Comparison of ENCODE assay signal across 8 cellular contexts in the genomic region with DNA sequence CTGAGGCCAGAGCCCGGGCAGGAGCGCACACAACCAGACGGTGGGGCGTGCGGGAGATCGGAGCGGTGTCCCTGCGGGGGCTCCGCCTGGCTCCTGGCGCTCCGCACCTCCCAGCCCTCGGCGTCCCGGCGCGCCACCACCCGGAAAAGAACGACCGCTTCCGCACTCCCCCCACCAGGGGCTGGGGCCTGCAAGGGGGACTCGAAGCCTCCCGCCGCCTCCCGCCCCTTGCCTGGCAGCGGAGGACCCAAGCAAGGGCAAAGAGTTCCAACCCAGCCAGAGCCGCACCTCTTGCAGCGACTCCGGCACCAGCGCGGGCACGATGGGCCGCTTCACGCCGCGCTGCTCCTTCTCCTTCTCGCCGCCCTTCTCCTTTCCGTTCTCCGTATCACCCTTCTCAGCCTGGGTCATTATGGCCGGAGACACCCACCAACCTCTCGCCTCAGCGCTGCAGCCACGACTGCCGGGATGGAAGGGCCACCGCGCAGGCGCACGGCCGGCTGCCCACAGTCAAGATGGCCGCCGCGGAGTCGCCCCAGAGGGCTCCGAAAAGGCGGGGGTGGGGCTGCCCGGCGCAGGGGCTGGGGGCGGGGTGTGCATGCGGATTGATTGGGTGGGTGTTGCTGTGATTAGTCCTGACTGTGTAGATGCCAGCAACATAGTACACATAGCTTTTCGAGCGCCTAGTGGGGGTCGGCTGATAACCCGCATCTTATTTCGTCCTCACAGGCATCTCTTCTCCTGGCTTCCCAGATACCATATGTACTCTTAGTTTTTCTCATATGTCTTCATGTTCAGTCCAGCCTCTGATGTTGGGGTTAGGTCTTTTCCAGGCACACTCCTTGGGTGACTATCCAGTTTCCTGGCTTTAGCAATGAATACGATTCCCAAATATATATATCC. TPM values are rescaled to one million over a fixed set of nuclear protein-coding genes. Genes with fewer than 3 reads are reported as not detected.
DNase-seq lines count a peak whose midpoint lies in the region; ATAC-seq and TF ChIP-seq lines count a peak whose summit lies in the region.

TSS of gene ACTR8 (minus strand) at position 462 of the 903 bp plus-strand sequence. CDS start at position 411, 51 bp downstream.

- no CpG with 5 or more reads among the region's 65 CpGs for WGBS in trophoblast cell (ENCODE audit: extremely low coverage, insufficient coverage, insufficient read length)
- 1% methylated on average over 38 to 59 of the region's 65 CpGs for WGBS in tibial nerve, 2 donors

- peak within 1 kb of the TSS; percentile 92 for H2BK5ac ChIP-seq in trophoblast cell (ENCODE audit: low read depth, low read length, poor library complexity)

- peak within 1 kb of the TSS; percentile 93 for H2AFZ ChIP-seq in trophoblast cell (ENCODE audit: insufficient read depth, low read length, poor library complexity)

- H3K4ac ChIP-seq in trophoblast cell (ENCODE audit: low read depth, low read length) = peak within 1 kb of the TSS; percentile 89

- peak within 1 kb of the TSS; percentile 86 for H4K91ac ChIP-seq in trophoblast cell (ENCODE audit: low read depth, low read length)

- H2BK120ac ChIP-seq in trophoblast cell (ENCODE audit: insufficient read depth, low read length, poor library complexity) = peak within 1 kb of the TSS; percentile 59

- peak within 1 kb of the TSS; percentile 89 for H3K4me2 ChIP-seq in trophoblast cell (ENCODE audit: low read length)

- H3K36me3 ChIP-seq in trophoblast cell (ENCODE audit: control insufficient read depth in 1 of 2, insufficient read depth in 2 of 2, low read length in 2 of 2) (peaks cover 10 to 23% of the 10 kb centered on the region in 2 experiments), tibial nerve (peaks cover 0 to 64% (median 12%) of the 10 kb centered on the region in 3 donors)

- H3K27ac ChIP-seq in trophoblast cell (ENCODE audit: low read depth, low read length) (peak within 1 kb of the TSS; percentile 93), tibial nerve (peak within 1 kb of the TSS; percentile 61 to 94 (median 86))

- DNase-seq in GM10266 (ENCODE audit: extremely low spot score) (peak; percentile 91), HEK293T (ENCODE audit: extremely low spot score) (peak; percentile 91), NAMALWA (ENCODE audit: low spot score) (peak; percentile 72), SW480 (ENCODE audit: low spot score) (peak; percentile 81), cardiac septum (ENCODE audit: low spot score) (peak; percentile 95), trophoblast cell (peak; percentile 70 to 84), tibial nerve (ENCODE audit: low spot score in 2 of 2) (peak; percentile 54 to 68)
- peak; percentile 88 for DNase-seq in activated naive CD8-positive, alpha-beta T cell treated with anti-CD3 and anti-CD28 coated beads, Interleukin-2, amount 50 U/mL, for 24 hours

- H3K9me3 ChIP-seq in trophoblast cell (ENCODE audit: insufficient read depth, low read depth, low read length) = no peaks in the 10 kb centered on the region
- no peaks in the 10 kb centered on the region for H3K9me3 ChIP-seq in tibial nerve

- peak; percentile 61 to 92 for TF ChIP-seq EP300 in tibial nerve (IDR thresholded peaks at IDR 0.05)

- no peak for TF ChIP-seq CTCF in GM10266 (IDR thresholded peaks at IDR 0.05; ENCODE audit: control insufficient read depth, insufficient read depth, low read depth, missing control alignments)
- TF ChIP-seq CTCF in tibial nerve (IDR thresholded peaks at IDR 0.05) = peak in 2 of 5 experiments; percentile 41 to 46

- peaks cover 27% of the 10 kb centered on the region for H3K36me3 Mint-ChIP-seq in activated naive CD8-positive, alpha-beta T cell treated with anti-CD3 and anti-CD28 coated beads, Interleukin-2, amount 50 U/mL, for 24 hours (ENCODE audit: low read depth)

- peak; percentile 23 to 53 for TF ChIP-seq POLR2A in tibial nerve (IDR thresholded peaks at IDR 0.05)

- no peaks in the 10 kb centered on the region for H3K27me3 Mint-ChIP-seq in activated naive CD8-positive, alpha-beta T cell treated with anti-CD3 and anti-CD28 coated beads, Interleukin-2, amount 50 U/mL, for 24 hours

- H4K12ac ChIP-seq in trophoblast cell (ENCODE audit: low read depth, low read length) = peak within 1 kb of the TSS; percentile 96

- H3K23ac ChIP-seq in trophoblast cell (ENCODE audit: low read length) = no peak within 1 kb of the TSS

- CTCF ChIA-PET in HEK293T (lab: Yijun Ruan, JAX) = no interaction called here

- peak within 1 kb of the TSS; percentile 95 for H3K14ac ChIP-seq in trophoblast cell (ENCODE audit: low read length)

- H3K4me1 ChIP-seq in trophoblast cell (ENCODE audit: control insufficient read depth in 1 of 2, insufficient read depth in 2 of 2, low read length in 2 of 2) (peaks cover 5 to 9% of the 10 kb centered on the region in 2 experiments), tibial nerve (peaks cover 0 to 15% (median 11%) of the 10 kb centered on the region in 4 donors)

- intact Hi-C loops in cardiac septum (cut with DNase I) = loop anchor here (1.0 to 5.0 kb wide), 2 partner anchors 9 to 535 kb away; partner anchors contain the start of genes DCP1A and SELENOK

- H3K4me3 Mint-ChIP-seq in activated naive CD8-positive, alpha-beta T cell treated with anti-CD3 and anti-CD28 coated beads, Interleukin-2, amount 50 U/mL, for 24 hours = peak within 1 kb of the TSS; percentile 99

- H2BK12ac ChIP-seq in trophoblast cell (ENCODE audit: low read length) = no peak within 1 kb of the TSS

- H3K79me1 ChIP-seq in trophoblast cell (ENCODE audit: low read length) = peaks cover 6% of the 10 kb centered on the region

- H2AK5ac ChIP-seq in trophoblast cell (ENCODE audit: low read length) = no peak within 1 kb of the TSS

- no peaks in the 10 kb centered on the region for H3K9me3 Mint-ChIP-seq in activated naive CD8-positive, alpha-beta T cell treated with anti-CD3 and anti-CD28 coated beads, Interleukin-2, amount 50 U/mL, for 24 hours

- POLR2A ChIA-PET in HEK293T (lab: Yijun Ruan, JAX) = interaction anchor here (0.5 to 3.4 kb wide), 2 partner anchors 9 to 36 kb away, joined by 3 to 17 read pairs; partner anchors contain the start of gene SELENOK

- peak within 1 kb of the TSS; percentile 98 for H3K18ac ChIP-seq in trophoblast cell (ENCODE audit: low read length)

- peak; percentile 90 for ATAC-seq in activated naive CD8-positive, alpha-beta T cell treated with anti-CD3 and anti-CD28 coated beads, Interleukin-2, amount 50 U/mL, for 24 hours

- peak within 1 kb of the TSS; percentile 92 for H3K4me3 ChIP-seq in trophoblast cell (ENCODE audit: low read depth, low read length)
- H3K4me3 ChIP-seq in tibial nerve = peak within 1 kb of the TSS; percentile 65 to 97 (median 89)

- peak within 1 kb of the TSS; percentile 93 for H3K9ac ChIP-seq in trophoblast cell (ENCODE audit: low read length)

- peak within 1 kb of the TSS; percentile 98 for H3K27ac Mint-ChIP-seq in activated naive CD8-positive, alpha-beta T cell treated with anti-CD3 and anti-CD28 coated beads, Interleukin-2, amount 50 U/mL, for 24 hours

- H3K79me2 ChIP-seq in trophoblast cell (ENCODE audit: control insufficient read depth, insufficient read depth, low read length, poor library complexity) = peaks cover 5% of the 10 kb centered on the region

- H3K27me3 ChIP-seq in trophoblast cell (ENCODE audit: insufficient read depth, low read length) (no peaks in the 10 kb centered on the region), tibial nerve (no peaks in the 10 kb centered on the region)

- H4K8ac ChIP-seq in trophoblast cell (ENCODE audit: low read depth, low read length) = peak within 1 kb of the TSS; percentile 89

- peaks cover 25% of the 10 kb centered on the region for H3K4me1 Mint-ChIP-seq in activated naive CD8-positive, alpha-beta T cell treated with anti-CD3 and anti-CD28 coated beads, Interleukin-2, amount 50 U/mL, for 24 hours

TF ChIP-seq in HEK293T, 16 proteins besides CTCF, POLR2A, EP300 and RAD21:
- TF ChIP-seq FOXM1 (IDR thresholded peaks at IDR 0.05; ENCODE audit: borderline replicate concordance) (peak; percentile 42; the same call in 1 of the 2 replicates), ELF4 (IDR thresholded peaks at IDR 0.05) (peak; percentile 67; the same call in 1 of the 2 replicates), L3MBTL2 (conservative IDR thresholded peaks at IDR 0.05) (peak; percentile 45; the same call in 1 of the 2 replicates), ZNF384 (IDR thresholded peaks at IDR 0.05) (no peak)
TF ChIP-seq in HEK293T: peak in this region for 3.

RNA-seq across cellular contexts. Expression of gene ACTR8, which starts in this region (rescaled TPM):
- total RNA-seq in cardiac septum = 33.1 TPM
- polyA plus RNA-seq in trophoblast cell (2013) = 13.0 and 15.2 TPM in 2 replicates
- 10 to 100 TPM; 14.0 to 40.0 (median 27.2) TPM for total RNA-seq in tibial nerve

Comparison
In these comparisons a context has a peak if more than half of its experiments do, and no peak if none do; other contexts are left out.
1. Peak in every context shown above with its lines: DNase-seq, ATAC-seq, H3K4me3 ChIP-seq and H3K27ac ChIP-seq.